ENCODE assay signal across 21 cellular contexts in genomic region chr12:105079011-105079570, GRCh38.
"Had no signal": no experiment of that assay in that cellular context is flagged by ENCODE, and none has a peak within 500 bp of the region (broad histone marks: within the 10 kb centered on the region; RNA-seq: fewer than 3 reads in every experiment).

No MANE protein-coding gene starts in this region.

- DNase-seq: activated CD4-positive, alpha-beta memory T cell treated with anti-CD3 and anti-CD28 coated beads for 36 hours; activated CD4-positive, alpha-beta T cell treated with anti-CD3 and anti-CD28 coated beads for 36 hours; activated gamma-delta T cell treated with Interleukin-2 at 50 U/mL for 16 hours; activated T-cell treated with anti-CD3 and anti-CD28 coated beads for 4 hours; adrenal gland; cerebellar nuclear complex; effector CD4-positive, alpha-beta T cell; heart left ventricle; kidney; mesenchymal stem cell; naive thymus-derived CD4-positive, alpha-beta T cell; pancreas; right lobe of liver; small intestine; stimulated activated CD4-positive, alpha-beta T cell treated with anti-CD3 and anti-CD28 coated beads, Interleukin-15, amount 100 ng/mL, for 24 hours; stimulated activated CD4-positive, alpha-beta T cell treated with anti-CD3 and anti-CD28 coated beads, Interleukin-2, amount 100 ng/mL, for 48 hours; stomach had no signal

- H3K9me3 ChIP-seq: adrenal gland, gastroesophageal sphincter, heart left ventricle, pancreas, right lobe of liver, stomach, vagina had no signal

- H3K4me3 Mint-ChIP-seq: activated CD4-positive, alpha-beta memory T cell treated with anti-CD3 and anti-CD28 coated beads for 36 hours; activated CD4-positive, alpha-beta T cell treated with anti-CD3 and anti-CD28 coated beads for 36 hours; activated T-helper 1 cell treated with anti-CD3 and anti-CD28 coated beads, Interleukin-12 subunit alpha, Interleukin-12 subunit beta, Interleukin-2, Interleukin-4 antibody, amounts not matched to agents 30 ng/mL and 10 ng/mL and 1 ng/mL, durations not matched to agents 14 hours and 24 hours and 36 hours; naive thymus-derived CD4-positive, alpha-beta T cell had no signal

- H3K4me3 ChIP-seq: adrenal gland, gastroesophageal sphincter, heart left ventricle, pancreas, right lobe of liver, stomach, vagina had no signal

- H3K27me3 ChIP-seq: adrenal gland, gastroesophageal sphincter, pancreas, right lobe of liver, stomach, vagina had no signal

- H3K36me3 ChIP-seq: adrenal gland, gastroesophageal sphincter, heart left ventricle, pancreas, right lobe of liver, stomach, vagina had no signal

- H3K27ac ChIP-seq: adrenal gland, gastroesophageal sphincter, heart left ventricle, pancreas, right lobe of liver, stomach, vagina had no signal

- H3K36me3 Mint-ChIP-seq: activated CD4-positive, alpha-beta memory T cell treated with anti-CD3 and anti-CD28 coated beads for 36 hours had no signal

- H3K27ac Mint-ChIP-seq: activated CD4-positive, alpha-beta memory T cell treated with anti-CD3 and anti-CD28 coated beads for 36 hours; activated CD4-positive, alpha-beta T cell treated with anti-CD3 and anti-CD28 coated beads for 36 hours; activated naive CD4-positive, alpha-beta T cell treated with anti-CD3 and anti-CD28 coated beads, Interleukin-2, amount 50 U/mL, for 72 hours; activated T-helper 1 cell treated with anti-CD3 and anti-CD28 coated beads, Interleukin-12 subunit alpha, Interleukin-12 subunit beta, Interleukin-2, Interleukin-4 antibody, amounts not matched to agents 30 ng/mL and 10 ng/mL and 1 ng/mL, durations not matched to agents 14 hours and 24 hours and 36 hours; naive thymus-derived CD4-positive, alpha-beta T cell had no signal

- H3K9me3 Mint-ChIP-seq: activated CD4-positive, alpha-beta memory T cell treated with anti-CD3 and anti-CD28 coated beads for 36 hours; activated naive CD4-positive, alpha-beta T cell treated with anti-CD3 and anti-CD28 coated beads, Interleukin-2, amount 50 U/mL, for 72 hours; activated T-helper 1 cell treated with anti-CD3 and anti-CD28 coated beads, Interleukin-12 subunit alpha, Interleukin-12 subunit beta, Interleukin-2, Interleukin-4 antibody, amounts not matched to agents 30 ng/mL and 10 ng/mL and 1 ng/mL, durations not matched to agents 14 hours and 24 hours and 36 hours had no signal
